3 cellular contexts compared by ENCODE assay signal in genomic region chr2:95037476-95037875, GRCh38. TPM values are rescaled to one million over a fixed set of nuclear protein-coding genes. Genes with fewer than 3 reads are reported as not detected.
"Had no signal": no experiment of that assay in that cellular context is flagged by ENCODE, and none has a peak within 500 bp of the region (broad histone marks: within the 10 kb centered on the region; RNA-seq: fewer than 3 reads in every experiment).

No MANE protein-coding gene starts in this region.

RNA-seq across cellular contexts. Expression of gene MAL, which starts 12.0 kb away (rescaled TPM):
- total RNA-seq: lung microvascular endothelial cell, mesothelial cell of epicardium, occipital lobe had no signal
